ENCODE assay signal across 31 cellular contexts in the genomic region with DNA sequence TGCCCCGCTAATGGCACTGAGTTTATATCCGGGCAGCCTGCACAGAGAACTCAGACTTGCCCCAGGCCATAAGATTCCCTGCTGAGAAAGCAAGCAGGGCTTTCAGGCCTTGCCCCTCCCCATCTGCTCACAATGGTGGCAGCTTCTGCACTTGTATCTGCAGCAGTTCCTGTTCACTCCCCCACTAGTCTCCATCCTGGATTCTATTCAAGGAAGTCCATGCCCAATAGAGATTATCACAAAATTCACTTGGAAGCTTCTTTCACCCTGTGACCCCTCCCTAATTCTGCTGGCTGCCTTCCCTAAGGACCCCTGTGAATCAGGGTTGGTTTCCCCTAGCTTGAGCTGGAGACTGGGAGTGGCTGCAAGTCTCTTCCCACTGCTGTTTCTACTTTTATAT. TPM values are rescaled to one million over a fixed set of nuclear protein-coding genes. Genes with fewer than 3 reads are reported as not detected.
A peak's percentile ranks its signal among the peaks of the same experiment; 100 is the strongest.
DNase-seq lines count a peak whose midpoint lies in the region; ATAC-seq and TF ChIP-seq lines count a peak whose summit lies in the region.
"Had no signal": no experiment of that assay in that cellular context is flagged by ENCODE, and none has a peak within 500 bp of the region (broad histone marks: within the 10 kb centered on the region; RNA-seq: fewer than 3 reads in every experiment).

No MANE protein-coding gene starts in this region.

- no peaks in the 10 kb centered on the region for H3K36me3 ChIP-seq in BLaER1
- no peaks in the 10 kb centered on the region for H3K36me3 ChIP-seq in PC-9 (ENCODE audit: low read depth)
- H3K36me3 ChIP-seq: esophagus muscularis mucosa, tibial nerve had no signal

- H3K79me2 ChIP-seq in PC-9 (ENCODE audit: low read depth) = no peaks in the 10 kb centered on the region

- H3K4me2 ChIP-seq in BLaER1 (0 out of 2 replicates have a peak overlapping the region, but pooled peaks have one; percentile 5), PC-9 (no peak overlapping the region)

- no peaks in the 10 kb centered on the region for H3K4me1 Mint-ChIP-seq in effector memory CD8-positive, alpha-beta T cell (ENCODE audit: low read depth in 2 of 2)
- H3K4me1 Mint-ChIP-seq: naive thymus-derived CD8-positive, alpha-beta T cell had no signal

- no peak overlapping the region for H3K27ac Mint-ChIP-seq in effector memory CD8-positive, alpha-beta T cell
- H3K27ac Mint-ChIP-seq: activated CD8-positive, alpha-beta T cell treated with anti-CD3 and anti-CD28 coated beads for 36 hours; naive thymus-derived CD8-positive, alpha-beta T cell; T-helper 2 cell treated with Interferon-gamma antibody and Interleukin-4, amounts not matched to agents 5 μg/mL and 100 μg/mL, for 36 hours had no signal

- intact Hi-C loops in PC-9 (cut with micrococcal nuclease; ENCODE audit: unreplicated experiment) (no loop called here), left ventricle myocardium superior (cut with micrococcal nuclease) (no loop called here)

- no peaks in the 10 kb centered on the region for H3K36me3 Mint-ChIP-seq in effector memory CD8-positive, alpha-beta T cell (ENCODE audit: insufficient read depth)
- H3K36me3 Mint-ChIP-seq: brain; naive thymus-derived CD8-positive, alpha-beta T cell had no signal

- H3K4me3 Mint-ChIP-seq in effector memory CD8-positive, alpha-beta T cell = no peak overlapping the region
- H3K4me3 Mint-ChIP-seq: activated CD8-positive, alpha-beta T cell treated with anti-CD3 and anti-CD28 coated beads for 36 hours; brain; naive thymus-derived CD8-positive, alpha-beta T cell; T-helper 2 cell treated with Interferon-gamma antibody and Interleukin-4, amounts not matched to agents 5 μg/mL and 100 μg/mL, for 36 hours had no signal

- H3K4me3 ChIP-seq in BLaER1 (no peak overlapping the region), PC-9 (no peak overlapping the region)
- H3K4me3 ChIP-seq: esophagus muscularis mucosa, K562, lung, psoas muscle, tibial nerve had no signal

- H3K9me3 Mint-ChIP-seq in effector memory CD8-positive, alpha-beta T cell = no peaks in the 10 kb centered on the region
- H3K9me3 Mint-ChIP-seq: activated CD8-positive, alpha-beta T cell treated with anti-CD3 and anti-CD28 coated beads for 36 hours; brain; naive thymus-derived CD8-positive, alpha-beta T cell; T-helper 2 cell treated with Interferon-gamma antibody and Interleukin-4, amounts not matched to agents 5 μg/mL and 100 μg/mL, for 36 hours had no signal

- H3K27me3 Mint-ChIP-seq in effector memory CD8-positive, alpha-beta T cell = peaks cover 48 to 81% of the 10 kb centered on the region in 2 donors

- no peak overlapping the region for H2AFZ ChIP-seq in PC-9

- no peaks in the 10 kb centered on the region for H3K9me2 ChIP-seq in PC-9 (ENCODE audit: insufficient read depth)

- no TSS peak for BruUV-seq in PC-9 (replicated peaks; lab: Mats Ljungman, UMichigan)

- no peaks in the 10 kb centered on the region for H3F3A ChIP-seq in PC-9 (ENCODE audit: insufficient read depth, low read depth)

- CTCF ChIA-PET in PC-9 (lab: Charles Lee) = interaction anchor here (0.9 kb wide), 1 partner anchor 243 kb away, joined by 3 read pairs; no protein-coding TSS in a partner anchor

- no peak for TF ChIP-seq CTCF in PC-9 (conservative IDR thresholded peaks at IDR 0.05)

- H3K9me3 ChIP-seq in BLaER1 (no peaks in the 10 kb centered on the region), PC-9 (ENCODE audit: insufficient read depth, low read depth) (no peaks in the 10 kb centered on the region)
- H3K9me3 ChIP-seq: esophagus muscularis mucosa, psoas muscle, tibial nerve had no signal

- H3K27me3 ChIP-seq in BLaER1 (no peaks in the 10 kb centered on the region), PC-9 (ENCODE audit: insufficient read depth, low read depth) (no peaks in the 10 kb centered on the region)
- H3K27me3 ChIP-seq: esophagus muscularis mucosa, tibial nerve had no signal

- H3K9ac ChIP-seq in BLaER1 = no peak overlapping the region

- ATAC-seq in left ventricle myocardium superior (peak; percentile 71), GM19035 (IDR thresholded peaks at IDR 0.05; ENCODE audit: unreplicated experiment) (no peak)
- ATAC-seq in effector memory CD8-positive, alpha-beta T cell (replicated peaks) = no peak
- ATAC-seq: activated CD8-positive, alpha-beta T cell treated with anti-CD3 and anti-CD28 coated beads for 36 hours; HCT116; naive thymus-derived CD8-positive, alpha-beta T cell; psoas muscle had no signal

- peaks cover 7% of the 10 kb centered on the region for H3K4me1 ChIP-seq in BLaER1
- no peaks in the 10 kb centered on the region for H3K4me1 ChIP-seq in PC-9 (replicated peaks; ENCODE audit: insufficient read depth)
- H3K4me1 ChIP-seq: psoas muscle, tibial nerve had no signal

- H3K27ac ChIP-seq in BLaER1 (no peak overlapping the region), PC-9 (no peak overlapping the region)
- H3K27ac ChIP-seq: C4-2B, esophagus muscularis mucosa, psoas muscle, tibial nerve had no signal

- H4K20me1 ChIP-seq in BLaER1 (no peaks in the 10 kb centered on the region), PC-9 (ENCODE audit: insufficient read depth) (no peaks in the 10 kb centered on the region)

- POLR2A ChIA-PET in PC-9 (lab: Charles Lee; ENCODE audit: unreplicated experiment) = interaction anchor here (0.7 kb wide), 1 partner anchor 260 kb away, joined by 6 read pairs; no protein-coding TSS in a partner anchor

- DNase-seq in Daoy (ENCODE audit: low read depth) (peak; percentile 1), PC-9 (peak; percentile 35), left ventricle myocardium superior (no peak), NCI-H1436 (lab: John Stamatoyannopoulos, UW) (no peak)
- DNase-seq in effector memory CD8-positive, alpha-beta T cell = no peak
- DNase-seq: activated CD8-positive, alpha-beta memory T cell treated with anti-CD3 and anti-CD28 coated beads, Interleukin-2, amount 50 U/mL, for 48 hours; activated CD8-positive, alpha-beta T cell treated with anti-CD3 and anti-CD28 coated beads for 36 hours; activated naive CD4-positive, alpha-beta T cell treated with anti-CD3 and anti-CD28 coated beads, Interleukin-2, amount 50 U/mL, for 16 hours; Calu3; DMS79 treated with DMSO at 0.1 percent for 48 hours; kidney glomerular epithelial cell; naive thymus-derived CD8-positive, alpha-beta T cell; NCI-H1105; NCI-H510A treated with DMSO at 0.1 percent for 48 hours; psoas muscle; SHP77 treated with DMSO at 0.1 percent for 48 hours; stimulated activated CD4-positive, alpha-beta T cell treated with anti-CD3 and anti-CD28 coated beads, Interleukin-15, amount 100 ng/mL, for 24 hours; stimulated activated CD4-positive, alpha-beta T cell treated with anti-CD3 and anti-CD28 coated beads, Interleukin-4, amount 100 ng/mL, for 4 hours had no signal

RNA-seq across cellular contexts. Expression of a gene that starts 34.5 kb away (rescaled TPM):
- 0.34 TPM in 1 of 2 replicates, not detected in the other for total RNA-seq in Daoy (2014; rRNA removed; shearing (Covaris generic))
- total RNA-seq in PC-9 (2021) = not detected in 2 replicates
- not detected for total RNA-seq in left ventricle myocardium superior
- total RNA-seq: activated CD8-positive, alpha-beta T cell treated with anti-CD3 and anti-CD28 coated beads for 36 hours; Calu3; cerebellum; dermis microvascular lymphatic vessel endothelial cell; esophagus muscularis mucosa; K562; mononuclear cell; naive thymus-derived CD8-positive, alpha-beta T cell; psoas muscle; tibial nerve had no signal

Comparison
In these comparisons a context has a peak if more than half of its experiments do, and no peak if none do; other contexts are left out.
1. DNase-seq: peak in Daoy (single experiment) and PC-9 (2 of 2); none in left ventricle myocardium superior (single experiment), effector memory CD8-positive, alpha-beta T cell (0 of 3) and NCI-H1436 (single experiment).